Comparison of ENCODE assay signal across 1 cellular context in genomic region chr5:159209438-159210305, GRCh38.
TF ChIP-seq lines count a peak whose summit lies in the region.

RNF145 (minus strand) TSS chr5:159209553; CDS start chr5:159203617, 5,936 bp downstream.

TF ChIP-seq in HepG2, 621 proteins besides CTCF, POLR2A, EP300 and RAD21 (continued from another document and continues in another):
- TF ChIP-seq, protein P1, sequence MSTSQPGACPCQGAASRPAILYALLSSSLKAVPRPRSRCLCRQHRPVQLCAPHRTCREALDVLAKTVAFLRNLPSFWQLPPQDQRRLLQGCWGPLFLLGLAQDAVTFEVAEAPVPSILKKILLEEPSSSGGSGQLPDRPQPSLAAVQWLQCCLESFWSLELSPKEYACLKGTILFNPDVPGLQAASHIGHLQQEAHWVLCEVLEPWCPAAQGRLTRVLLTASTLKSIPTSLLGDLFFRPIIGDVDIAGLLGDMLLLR (CRISPR knock-in tag; IDR thresholded peaks at IDR 0.05): peak; percentile 95
- 0 out of 2 replicates have a peak, but pooled peaks have one; percentile 37 for TF ChIP-seq ZNF317 (CRISPR knock-in tag; IDR thresholded peaks at IDR 0.05)
- 0 out of 2 replicates have a peak, but pooled peaks have one; percentile 20 for TF ChIP-seq ZSCAN25 (CRISPR knock-in tag; IDR thresholded peaks at IDR 0.05)
- no peak for TF ChIP-seq ZBTB37 (CRISPR knock-in tag; IDR thresholded peaks at IDR 0.05)
- TF ChIP-seq CENPX (CRISPR knock-in tag; IDR thresholded peaks at IDR 0.05): no peak
- peak; percentile 95 for TF ChIP-seq ZBTB14 (CRISPR knock-in tag; IDR thresholded peaks at IDR 0.05)
- peak; percentile 58; the same call in 1 of the 2 replicates for TF ChIP-seq SMAD1 (CRISPR knock-in tag; IDR thresholded peaks at IDR 0.05; ENCODE audit: borderline replicate concordance, low read depth)
- 0 out of 2 replicates have a peak, but pooled peaks have one; percentile 34 for TF ChIP-seq HES4 (CRISPR knock-in tag; IDR thresholded peaks at IDR 0.05; ENCODE audit: borderline replicate concordance)
- TF ChIP-seq ZNF83 (CRISPR knock-in tag; IDR thresholded peaks at IDR 0.05; ENCODE audit: borderline replicate concordance): 0 out of 2 replicates have a peak, but pooled peaks have one; percentile 68
- TF ChIP-seq CREM (IDR thresholded peaks at IDR 0.05): no peak
- TF ChIP-seq CREM (CRISPR knock-in tag; IDR thresholded peaks at IDR 0.05): no peak
- TF ChIP-seq NR2F2 (IDR thresholded peaks at IDR 0.05; ENCODE audit: borderline replicate concordance, low read depth): no peak
- TF ChIP-seq ZNF343 (CRISPR knock-in tag; IDR thresholded peaks at IDR 0.05): peak; percentile 48; the same call in 1 of the 2 replicates
- peak; percentile 32; the same call in 1 of the 2 replicates for TF ChIP-seq IRF2 (CRISPR knock-in tag; IDR thresholded peaks at IDR 0.05)
- no peak for TF ChIP-seq ZNF382 (CRISPR knock-in tag; IDR thresholded peaks at IDR 0.05; ENCODE audit: borderline replicate concordance)
- TF ChIP-seq, protein P2, sequence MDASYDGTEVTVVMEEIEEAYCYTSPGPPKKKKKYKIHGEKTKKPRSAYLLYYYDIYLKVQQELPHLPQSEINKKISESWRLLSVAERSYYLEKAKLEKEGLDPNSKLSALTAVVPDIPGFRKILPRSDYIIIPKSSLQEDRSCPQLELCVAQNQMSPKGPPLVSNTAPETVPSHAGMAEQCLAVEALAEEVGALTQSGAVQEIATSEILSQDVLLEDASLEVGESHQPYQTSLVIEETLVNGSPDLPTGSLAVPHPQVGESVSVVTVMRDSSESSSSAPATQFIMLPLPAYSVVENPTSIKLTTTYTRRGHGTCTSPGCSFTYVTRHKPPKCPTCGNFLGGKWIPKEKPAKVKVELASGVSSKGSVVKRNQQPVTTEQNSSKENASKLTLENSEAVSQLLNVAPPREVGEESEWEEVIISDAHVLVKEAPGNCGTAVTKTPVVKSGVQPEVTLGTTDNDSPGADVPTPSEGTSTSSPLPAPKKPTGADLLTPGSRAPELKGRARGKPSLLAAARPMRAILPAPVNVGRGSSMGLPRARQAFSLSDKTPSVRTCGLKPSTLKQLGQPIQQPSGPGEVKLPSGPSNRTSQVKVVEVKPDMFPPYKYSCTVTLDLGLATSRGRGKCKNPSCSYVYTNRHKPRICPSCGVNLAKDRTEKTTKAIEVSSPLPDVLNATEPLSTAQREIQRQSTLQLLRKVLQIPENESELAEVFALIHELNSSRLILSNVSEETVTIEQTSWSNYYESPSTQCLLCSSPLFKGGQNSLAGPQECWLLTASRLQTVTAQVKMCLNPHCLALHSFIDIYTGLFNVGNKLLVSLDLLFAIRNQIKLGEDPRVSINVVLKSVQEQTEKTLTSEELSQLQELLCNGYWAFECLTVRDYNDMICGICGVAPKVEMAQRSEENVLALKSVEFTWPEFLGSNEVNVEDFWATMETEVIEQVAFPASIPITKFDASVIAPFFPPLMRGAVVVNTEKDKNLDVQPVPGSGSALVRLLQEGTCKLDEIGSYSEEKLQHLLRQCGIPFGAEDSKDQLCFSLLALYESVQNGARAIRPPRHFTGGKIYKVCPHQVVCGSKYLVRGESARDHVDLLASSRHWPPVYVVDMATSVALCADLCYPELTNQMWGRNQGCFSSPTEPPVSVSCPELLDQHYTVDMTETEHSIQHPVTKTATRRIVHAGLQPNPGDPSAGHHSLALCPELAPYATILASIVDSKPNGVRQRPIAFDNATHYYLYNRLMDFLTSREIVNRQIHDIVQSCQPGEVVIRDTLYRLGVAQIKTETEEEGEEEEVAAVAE (CRISPR knock-in tag; IDR thresholded peaks at IDR 0.05; ENCODE audit: borderline replicate concordance): peak; percentile 70; the same call in 1 of the 2 replicates
- TF ChIP-seq ZNF143 (CRISPR knock-in tag; IDR thresholded peaks at IDR 0.05): 0 out of 2 replicates have a peak, but pooled peaks have one; percentile 53
- TF ChIP-seq GATAD2A (CRISPR knock-in tag; IDR thresholded peaks at IDR 0.05): peak; percentile 65
- no peak for TF ChIP-seq MYNN (CRISPR knock-in tag; IDR thresholded peaks at IDR 0.05; ENCODE audit: low read depth)
- TF ChIP-seq BCLAF1 (IDR thresholded peaks at IDR 0.05): no peak
- no peak for TF ChIP-seq RXRB (CRISPR knock-in tag; IDR thresholded peaks at IDR 0.05; ENCODE audit: borderline replicate concordance)
- peak; percentile 12; the same call in 1 of the 2 replicates for TF ChIP-seq ISL2 (CRISPR knock-in tag; IDR thresholded peaks at IDR 0.05)
- TF ChIP-seq ARHGAP35 (CRISPR knock-in tag; IDR thresholded peaks at IDR 0.05; ENCODE audit: borderline replicate concordance): no peak; the same call in 1 of the 2 replicates
- TF ChIP-seq, protein P3, sequence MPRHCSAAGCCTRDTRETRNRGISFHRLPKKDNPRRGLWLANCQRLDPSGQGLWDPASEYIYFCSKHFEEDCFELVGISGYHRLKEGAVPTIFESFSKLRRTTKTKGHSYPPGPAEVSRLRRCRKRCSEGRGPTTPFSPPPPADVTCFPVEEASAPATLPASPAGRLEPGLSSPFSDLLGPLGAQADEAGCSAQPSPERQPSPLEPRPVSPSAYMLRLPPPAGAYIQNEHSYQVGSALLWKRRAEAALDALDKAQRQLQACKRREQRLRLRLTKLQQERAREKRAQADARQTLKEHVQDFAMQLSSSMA (CRISPR knock-in tag; IDR thresholded peaks at IDR 0.05): peak; percentile 24; the same call in 1 of the 2 replicates
- peak; percentile 79; the same call in 1 of the 2 replicates for TF ChIP-seq SALL2 (CRISPR knock-in tag; IDR thresholded peaks at IDR 0.05)
- no peak for TF ChIP-seq KDM6A (CRISPR knock-in tag; IDR thresholded peaks at IDR 0.05; ENCODE audit: low read depth)
- TF ChIP-seq ZNF232 (CRISPR knock-in tag; IDR thresholded peaks at IDR 0.05; ENCODE audit: borderline replicate concordance): peak; percentile 91
- peak; percentile 81; the same call in 1 of the 2 replicates for TF ChIP-seq ZNF225 (CRISPR knock-in tag; IDR thresholded peaks at IDR 0.05)
- peak; percentile 93 for TF ChIP-seq DMAP1 (CRISPR knock-in tag; IDR thresholded peaks at IDR 0.05)
- TF ChIP-seq, protein P4, sequence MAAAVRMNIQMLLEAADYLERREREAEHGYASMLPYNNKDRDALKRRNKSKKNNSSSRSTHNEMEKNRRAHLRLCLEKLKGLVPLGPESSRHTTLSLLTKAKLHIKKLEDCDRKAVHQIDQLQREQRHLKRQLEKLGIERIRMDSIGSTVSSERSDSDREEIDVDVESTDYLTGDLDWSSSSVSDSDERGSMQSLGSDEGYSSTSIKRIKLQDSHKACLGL (CRISPR knock-in tag; IDR thresholded peaks at IDR 0.05): peak; percentile 92
- 0 out of 2 replicates have a peak, but pooled peaks have one; percentile 20 for TF ChIP-seq FOXO1 (CRISPR knock-in tag; IDR thresholded peaks at IDR 0.05)
- TF ChIP-seq MAF1 (CRISPR knock-in tag; IDR thresholded peaks at IDR 0.05; ENCODE audit: borderline replicate concordance): 0 out of 2 replicates have a peak, but pooled peaks have one; percentile 33
- TF ChIP-seq NR1H2 (CRISPR knock-in tag; IDR thresholded peaks at IDR 0.05; ENCODE audit: borderline replicate concordance, low read depth): no peak
- TF ChIP-seq, protein P5, sequence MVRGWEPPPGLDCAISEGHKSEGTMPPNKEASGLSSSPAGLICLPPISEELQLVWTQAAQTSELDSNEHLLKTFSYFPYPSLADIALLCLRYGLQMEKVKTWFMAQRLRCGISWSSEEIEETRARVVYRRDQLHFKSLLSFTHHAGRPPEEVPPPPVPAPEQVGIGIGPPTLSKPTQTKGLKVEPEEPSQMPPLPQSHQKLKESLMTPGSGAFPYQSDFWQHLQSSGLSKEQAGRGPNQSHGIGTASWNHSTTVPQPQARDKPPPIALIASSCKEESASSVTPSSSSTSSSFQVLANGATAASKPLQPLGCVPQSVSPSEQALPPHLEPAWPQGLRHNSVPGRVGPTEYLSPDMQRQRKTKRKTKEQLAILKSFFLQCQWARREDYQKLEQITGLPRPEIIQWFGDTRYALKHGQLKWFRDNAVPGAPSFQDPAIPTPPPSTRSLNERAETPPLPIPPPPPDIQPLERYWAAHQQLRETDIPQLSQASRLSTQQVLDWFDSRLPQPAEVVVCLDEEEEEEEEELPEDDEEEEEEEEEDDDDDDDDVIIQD (CRISPR knock-in tag; IDR thresholded peaks at IDR 0.05; ENCODE audit: low read depth): no peak
- TF ChIP-seq ZNF770 (CRISPR knock-in tag; IDR thresholded peaks at IDR 0.05): no peak
- peak; percentile 68 for TF ChIP-seq ARNT2 (CRISPR knock-in tag; IDR thresholded peaks at IDR 0.05; ENCODE audit: low read depth)
- peak; percentile 75; the same call in 1 of the 2 replicates for TF ChIP-seq RFXAP (CRISPR knock-in tag; IDR thresholded peaks at IDR 0.05; ENCODE audit: borderline replicate concordance)
- TF ChIP-seq ZNF563 (CRISPR knock-in tag; IDR thresholded peaks at IDR 0.05): 0 out of 2 replicates have a peak, but pooled peaks have one; percentile 58
- TF ChIP-seq MXD4 (CRISPR knock-in tag; IDR thresholded peaks at IDR 0.05): peak; percentile 96
- peak; percentile 80; the same call in 1 of the 2 replicates for TF ChIP-seq ZNF547 (CRISPR knock-in tag; IDR thresholded peaks at IDR 0.05)
- TF ChIP-seq IRF1 (CRISPR knock-in tag; IDR thresholded peaks at IDR 0.05; ENCODE audit: low read depth): 0 out of 2 replicates have a peak, but pooled peaks have one; percentile 58
- 0 out of 2 replicates have a peak, but pooled peaks have one; percentile 21 for TF ChIP-seq FOXJ3 (CRISPR knock-in tag; IDR thresholded peaks at IDR 0.05; ENCODE audit: borderline replicate concordance)
- TF ChIP-seq RXRA (CRISPR knock-in tag; IDR thresholded peaks at IDR 0.05): peak; percentile 34; the same call in 1 of the 2 replicates
- TF ChIP-seq ZNF557 (CRISPR knock-in tag; IDR thresholded peaks at IDR 0.05): peak; percentile 67; the same call in 1 of the 2 replicates
- TF ChIP-seq BRF2 (CRISPR knock-in tag; IDR thresholded peaks at IDR 0.05): peak; percentile 77; the same call in 1 of the 2 replicates
- no peak for TF ChIP-seq KAT2B (IDR thresholded peaks at IDR 0.05; ENCODE audit: borderline replicate concordance, low read depth, low read length)
- no peak for TF ChIP-seq ATM (IDR thresholded peaks at IDR 0.05; ENCODE audit: borderline replicate concordance)
